Comparison of ENCODE assay signal across 9 cellular contexts in the genomic region with DNA sequence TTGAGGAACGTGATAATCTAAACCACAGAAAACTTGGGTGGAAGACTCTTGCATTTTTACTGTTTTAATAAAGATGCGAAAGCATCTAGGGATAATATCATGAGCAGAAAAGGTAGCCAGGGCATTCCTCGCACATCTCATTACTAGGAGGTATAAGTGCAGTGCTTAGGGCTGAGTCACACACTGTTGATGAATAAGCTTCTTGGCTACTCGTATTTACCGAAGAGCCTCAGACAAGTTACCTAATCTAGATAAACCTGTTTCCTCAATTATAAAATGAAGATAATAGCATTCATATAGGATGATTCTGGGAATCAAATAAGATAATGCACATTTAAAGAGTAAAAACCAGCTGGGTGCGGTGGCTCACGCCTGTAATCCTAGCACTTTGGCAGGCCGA. TPM values are rescaled to one million over a fixed set of nuclear protein-coding genes. Genes with fewer than 3 reads are reported as not detected.
DNase-seq lines count a peak whose midpoint lies in the region; ATAC-seq and TF ChIP-seq lines count a peak whose summit lies in the region.
"Had no signal": no experiment of that assay in that cellular context is flagged by ENCODE, and none has a peak within 500 bp of the region (broad histone marks: within the 10 kb centered on the region; RNA-seq: fewer than 3 reads in every experiment).

No MANE protein-coding gene starts in this region.

- H3K4me3 Mint-ChIP-seq in activated naive CD4-positive, alpha-beta T cell treated with anti-CD3 and anti-CD28 coated beads, Interleukin-2, amount 50 U/mL, for 24 hours = peak overlapping the region; percentile 89
- peak overlapping the region; percentile 86 to 91 for H3K4me3 Mint-ChIP-seq in stimulated activated naive B cell treated with anti-CD40 and anti-IgM and Interleukin-4, amounts not matched to agents 10 μg/mL and 1 μg/mL and 100 μg/mL, for 72 hours

- peaks cover 19% of the 10 kb centered on the region for H3K36me3 ChIP-seq in RWPE2 (ENCODE audit: low read depth)

- no peak overlapping the region for H3K4me3 ChIP-seq in RWPE2 (ENCODE audit: severe bottlenecking)

- H3K27ac Mint-ChIP-seq in activated naive CD4-positive, alpha-beta T cell treated with anti-CD3 and anti-CD28 coated beads, Interleukin-2, amount 50 U/mL, for 24 hours = no peak overlapping the region
- H3K27ac Mint-ChIP-seq in stimulated activated naive B cell treated with anti-CD40 and anti-IgM and Interleukin-4, amounts not matched to agents 10 μg/mL and 1 μg/mL and 100 μg/mL, for 72 hours = no peak overlapping the region

- ATAC-seq in RWPE2 (ENCODE audit: low read depth) (peak; percentile 95), esophagus mucosa (peak; percentile 95)
- no peak for ATAC-seq in stimulated activated naive B cell treated with anti-CD40 and anti-IgM and Interleukin-4, amounts not matched to agents 10 μg/mL and 1 μg/mL and 100 μg/mL, for 72 hours (replicated peaks)

- no peak for DNase-seq in activated naive CD4-positive, alpha-beta T cell (lab: John Stamatoyannopoulos, UW)
- DNase-seq in RWPE2 (ENCODE audit: low spot score) (no peak), NCI-H2107 (lab: John Stamatoyannopoulos, UW) (no peak), GOT3 (lab: John Stamatoyannopoulos, UW) (no peak), DMS 273 treated with DMSO at 0.1 percent for 48 hours (lab: John Stamatoyannopoulos, UW) (no peak)
- DNase-seq in stimulated activated naive B cell treated with anti-CD40 and anti-IgM and Interleukin-4, amounts not matched to agents 10 μg/mL and 1 μg/mL and 100 μg/mL, for 72 hours = no peak
- DNase-seq: activated CD4-positive, alpha-beta T cell treated with anti-CD3 and anti-CD28 coated beads for 48 hours had no signal

- TF ChIP-seq CTCF in RWPE2 (IDR thresholded peaks at IDR 0.05; ENCODE audit: poor library complexity, severe bottlenecking) = no peak

- no peaks in the 10 kb centered on the region for H3K9me3 Mint-ChIP-seq in activated naive CD4-positive, alpha-beta T cell treated with anti-CD3 and anti-CD28 coated beads, Interleukin-2, amount 50 U/mL, for 24 hours
- no peaks in the 10 kb centered on the region for H3K9me3 Mint-ChIP-seq in stimulated activated naive B cell treated with anti-CD40 and anti-IgM and Interleukin-4, amounts not matched to agents 10 μg/mL and 1 μg/mL and 100 μg/mL, for 72 hours

- H3K4me1 ChIP-seq in RWPE2 (ENCODE audit: insufficient read depth, poor library complexity, severe bottlenecking) = peaks cover 16% of the 10 kb centered on the region

- peaks cover 13% of the 10 kb centered on the region for H3K27me3 Mint-ChIP-seq in activated naive CD4-positive, alpha-beta T cell treated with anti-CD3 and anti-CD28 coated beads, Interleukin-2, amount 50 U/mL, for 24 hours
- peaks cover 0 to 3% of the 10 kb centered on the region in 2 donors for H3K27me3 Mint-ChIP-seq in stimulated activated naive B cell treated with anti-CD40 and anti-IgM and Interleukin-4, amounts not matched to agents 10 μg/mL and 1 μg/mL and 100 μg/mL, for 72 hours

- H3K27me3 ChIP-seq in RWPE2 (ENCODE audit: insufficient read depth, poor library complexity, severe bottlenecking) = no peaks in the 10 kb centered on the region

- H3K4me1 Mint-ChIP-seq in activated naive CD4-positive, alpha-beta T cell treated with anti-CD3 and anti-CD28 coated beads, Interleukin-2, amount 50 U/mL, for 24 hours = peaks cover 15% of the 10 kb centered on the region
- H3K4me1 Mint-ChIP-seq in stimulated activated naive B cell treated with anti-CD40 and anti-IgM and Interleukin-4, amounts not matched to agents 10 μg/mL and 1 μg/mL and 100 μg/mL, for 72 hours = peaks cover 10 to 17% of the 10 kb centered on the region in 2 donors

- H3K9me3 ChIP-seq in RWPE2 (ENCODE audit: severe bottlenecking) = no peaks in the 10 kb centered on the region

- peaks cover under 1% of the 10 kb centered on the region for H3K36me3 Mint-ChIP-seq in activated naive CD4-positive, alpha-beta T cell treated with anti-CD3 and anti-CD28 coated beads, Interleukin-2, amount 50 U/mL, for 24 hours
- H3K36me3 Mint-ChIP-seq in stimulated activated naive B cell treated with anti-CD40 and anti-IgM and Interleukin-4, amounts not matched to agents 10 μg/mL and 1 μg/mL and 100 μg/mL, for 72 hours = peaks cover 0 to 2% of the 10 kb centered on the region in 2 donors

- peak overlapping the region; percentile 42 for H3K27ac ChIP-seq in RWPE2 (ENCODE audit: poor library complexity, severe bottlenecking)

RNA-seq across cellular contexts. Expression of gene KIAA0319, which starts 0.8 kb away (rescaled TPM):
- total RNA-seq in esophagus mucosa = not detected

RNA-seq across cellular contexts. Expression of gene TDP2, which starts 19.9 kb away (rescaled TPM):
- total RNA-seq in esophagus mucosa = 16.1 TPM

RNA-seq across cellular contexts. Expression of gene ACOT13, which starts 20.1 kb away (rescaled TPM):
- total RNA-seq in esophagus mucosa = 11.2 TPM

Comparison
In these comparisons a context has a peak if more than half of its experiments do, and no peak if none do; other contexts are left out.
1. ATAC-seq: peak in RWPE2 (single experiment) and esophagus mucosa (single experiment); none in stimulated activated naive B cell treated with anti-CD40 and anti-IgM and Interleukin-4, amounts not matched to agents 10 μg/mL and 1 μg/mL and 100 μg/mL, for 72 hours (0 of 2).